Comparison of ENCODE assay signal across 25 cellular contexts in genomic region chr13:88294368-88294767, GRCh38.
"Had no signal": no experiment of that assay in that cellular context is flagged by ENCODE, and none has a peak within 500 bp of the region (broad histone marks: within the 10 kb centered on the region; RNA-seq: fewer than 3 reads in every experiment).

No MANE protein-coding gene starts in this region.

- ATAC-seq: activated CD4-positive, alpha-beta T cell treated with anti-CD3 and anti-CD28 coated beads for 36 hours; activated CD8-positive, alpha-beta T cell treated with anti-CD3 and anti-CD28 coated beads, Interleukin-2, amount 10 ng/mL, durations not matched to agents 7 days and 5 days; activated naive CD4-positive, alpha-beta T cell treated with anti-CD3 and anti-CD28 coated beads, Interleukin-2, amount 50 U/mL, for 72 hours; activated T-cell treated with anti-CD3 and anti-CD28 coated beads, Interleukin-2, amount 50 U/mL, for 72 hours; gastroesophageal sphincter; heart right ventricle had no signal

- DNase-seq: activated CD4-positive, alpha-beta memory T cell treated with anti-CD3 and anti-CD28 coated beads for 36 hours; activated CD4-positive, alpha-beta T cell treated with anti-CD3 and anti-CD28 coated beads for 36 hours; activated CD4-positive, alpha-beta T cell treated with anti-CD3 and anti-CD28 coated beads, Interleukin-2, amount 10 ng/mL, durations not matched to agents 24 days and 14 days; activated CD4-positive, CD25-positive, alpha-beta regulatory T cell; activated CD4-positive, CD25-positive, alpha-beta regulatory T cell treated with anti-CD3 and anti-CD28 coated beads, Interleukin-2, amount 50 U/mL, for 72 hours; activated CD8-positive, alpha-beta memory T cell treated with anti-CD3 and anti-CD28 coated beads, Interleukin-2, amount 50 U/mL, for 48 hours; activated CD8-positive, alpha-beta T cell treated with anti-CD3 and anti-CD28 coated beads, Interleukin-2, amount 10 ng/mL, durations not matched to agents 7 days and 5 days; activated gamma-delta T cell; activated naive CD4-positive, alpha-beta T cell; activated naive CD4-positive, alpha-beta T cell treated with anti-CD3 and anti-CD28 coated beads, Interleukin-2, amount 10 ng/mL, durations not matched to agents 7 days and 5 days; activated naive CD8-positive, alpha-beta T cell treated with anti-CD3 and anti-CD28 coated beads, Interleukin-2, amount 10 ng/mL, durations not matched to agents 7 days and 5 days; activated T-cell treated with anti-CD3 and anti-CD28 coated beads for 4 hours; activated T-cell treated with anti-CD3 and anti-CD28 coated beads, Interleukin-2, amount 50 U/mL, for 24 hours; activated T-cell treated with anti-CD3 and anti-CD28 coated beads, Interleukin-2, amount 50 U/mL, for 72 hours; central memory CD4-positive, alpha-beta T cell; cerebellar nuclear complex; colonic mucosa; effector memory CD4-positive, alpha-beta T cell; endodermal cell; esophagus squamous epithelium; foreskin melanocyte; heart right ventricle; T-helper 2 cell had no signal
